ENCODE assay signal across 16 cellular contexts in the genomic region with DNA sequence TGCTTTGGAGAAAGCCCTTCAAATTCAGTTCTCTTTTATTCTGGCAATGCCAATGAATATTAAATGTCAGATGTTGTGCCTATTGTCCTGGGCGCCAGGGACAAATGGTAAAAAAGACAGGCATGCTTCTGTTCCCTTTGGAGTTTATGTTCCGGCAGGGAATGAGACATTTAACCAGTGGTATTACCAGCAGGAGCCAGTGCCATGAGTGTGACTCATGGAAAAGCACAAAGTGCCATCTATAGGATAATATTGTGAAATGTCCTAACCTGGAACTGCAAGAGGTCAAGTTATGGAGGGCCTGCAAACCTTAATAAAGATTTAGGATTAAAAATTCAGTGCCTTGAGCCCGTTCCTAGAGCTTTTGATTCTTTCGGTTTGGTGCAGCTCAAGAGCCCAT. TPM values are rescaled to one million over a fixed set of nuclear protein-coding genes. Genes with fewer than 3 reads are reported as not detected.
A peak's percentile ranks its signal among the peaks of the same experiment; 100 is the strongest.
DNase-seq lines count a peak whose midpoint lies in the region; ATAC-seq and TF ChIP-seq lines count a peak whose summit lies in the region.
"Had no signal": no experiment of that assay in that cellular context is flagged by ENCODE, and none has a peak within 500 bp of the region (broad histone marks: within the 10 kb centered on the region; RNA-seq: fewer than 3 reads in every experiment).

No MANE protein-coding gene starts in this region.

- H3K36me3 Mint-ChIP-seq in H9 (ENCODE audit: insufficient read depth in 1 of 3, low read depth in 3 of 3) (peaks cover 5 to 16% (median 14%) of the 10 kb centered on the region in 3 experiments), endodermal cell (ENCODE audit: low read depth) (peaks cover 2% of the 10 kb centered on the region)
- H3K36me3 Mint-ChIP-seq: activated CD8-positive, alpha-beta memory T cell treated with anti-CD3 and anti-CD28 coated beads, Interleukin-2, amount 10 ng/mL, durations not matched to agents 7 days and 5 days; activated naive CD8-positive, alpha-beta T cell treated with anti-CD3 and anti-CD28 coated beads for 36 hours had no signal

- H3K4me3 ChIP-seq in NT2/D1 (ENCODE audit: insufficient read length, low read depth) = no peak overlapping the region
- no peak overlapping the region for H3K4me3 ChIP-seq in endodermal cell (ENCODE audit: low read length)
- no peak overlapping the region for H3K4me3 ChIP-seq in mesenchymal stem cell (ENCODE audit: insufficient read depth in 1 of 2, low read depth in 1 of 2, low read length in 2 of 2)
- no peak overlapping the region for H3K4me3 ChIP-seq in effector memory CD4-positive, alpha-beta T cell (ENCODE audit: insufficient read depth, low read depth, low read length, poor library complexity, severe bottlenecking)
- H3K4me3 ChIP-seq: BLaER1 treated with 17β-estradiol and CSF1 and Interleukin-3, amounts not matched to agents 10 nM and 100 nM; smooth muscle cell had no signal

- H2BK20ac ChIP-seq in H9 (ENCODE audit: low read depth, low read length, poor library complexity, severe bottlenecking) = no peak overlapping the region

- H2AK5ac ChIP-seq in H9 (ENCODE audit: insufficient read length, low read length) (no peak overlapping the region), mesenchymal stem cell (ENCODE audit: low read length, severe bottlenecking) (no peak overlapping the region)

- H2BK120ac ChIP-seq in H9 (ENCODE audit: low read depth, low read length, poor library complexity, severe bottlenecking) (no peak overlapping the region), mesenchymal stem cell (ENCODE audit: low read depth, low read length) (no peak overlapping the region)

- H3K79me1 ChIP-seq in H9 (ENCODE audit: insufficient read depth, low read depth, low read length, poor library complexity, severe bottlenecking) (no peaks in the 10 kb centered on the region), mesenchymal stem cell (replicated peaks; ENCODE audit: low read length, poor library complexity, severe bottlenecking) (no peaks in the 10 kb centered on the region)

- H4K20me1 ChIP-seq in H9 (ENCODE audit: control insufficient read depth, insufficient read depth, insufficient read length) = no peaks in the 10 kb centered on the region
- H4K20me1 ChIP-seq: BLaER1 treated with 17β-estradiol and CSF1 and Interleukin-3, amounts not matched to agents 10 nM and 100 nM had no signal

- H2BK5ac ChIP-seq in H9 (ENCODE audit: insufficient read length, low read length) = no peak overlapping the region
- no peak overlapping the region for H2BK5ac ChIP-seq in mesenchymal stem cell (ENCODE audit: low read depth, low read length, poor library complexity, severe bottlenecking)

- no peaks in the 10 kb centered on the region for H3K79me2 ChIP-seq in H9 (ENCODE audit: insufficient read depth, low read length)

- H3T11ph ChIP-seq in H9 (ENCODE audit: low read length) = no peak overlapping the region

- H4K91ac ChIP-seq in H9 (ENCODE audit: insufficient read length, low read depth, low read length) (no peak overlapping the region), mesenchymal stem cell (ENCODE audit: low read length) (no peak overlapping the region)

- H2BK12ac ChIP-seq in H9 (ENCODE audit: insufficient read length, low read depth, low read length) (no peak overlapping the region), mesenchymal stem cell (ENCODE audit: low read length in 2 of 2) (peak overlapping the region; percentile 63 to 70)

- TF ChIP-seq CTCF in H9 (conservative IDR thresholded peaks at IDR 0.05) (no peak), endodermal cell (conservative IDR thresholded peaks at IDR 0.05) (no peak)

- no peaks in the 10 kb centered on the region for H3K27me3 ChIP-seq in H9 (ENCODE audit: insufficient read depth, low read length)
- no peaks in the 10 kb centered on the region for H3K27me3 ChIP-seq in NT2/D1 (ENCODE audit: insufficient read depth, insufficient read length)
- H3K27me3 ChIP-seq in endodermal cell (ENCODE audit: control insufficient read depth, insufficient read depth, low read length, poor library complexity, severe bottlenecking) = no peaks in the 10 kb centered on the region
- H3K27me3 ChIP-seq in mesenchymal stem cell (ENCODE audit: control insufficient read depth in 1 of 2, insufficient read depth in 1 of 2, low read length in 2 of 2) = no peaks in the 10 kb centered on the region
- H3K27me3 ChIP-seq in effector memory CD4-positive, alpha-beta T cell (replicated peaks; ENCODE audit: control insufficient read depth, insufficient read depth, low read length, poor library complexity, severe bottlenecking) = no peaks in the 10 kb centered on the region
- H3K27me3 ChIP-seq: BLaER1 treated with 17β-estradiol and CSF1 and Interleukin-3, amounts not matched to agents 10 nM and 100 nM had no signal

- no CpG with 5 or more reads among the region's 4 CpGs for WGBS in H9 (ENCODE audit: extremely low coverage, insufficient read length, low lambda C conversion rate)
- WGBS in endodermal cell (ENCODE audit: insufficient coverage in 1 of 2, insufficient read length in 1 of 2), 2 experiments = 42 to 67% methylated on average over 3 to 4 of the region's 4 CpGs
- 38% methylated on average over 4 of the region's 4 CpGs for WGBS in mesenchymal stem cell

- no peak for ATAC-seq in HG02981 (IDR thresholded peaks at IDR 0.05; ENCODE audit: unreplicated experiment)
- ATAC-seq: activated CD8-positive, alpha-beta memory T cell treated with anti-CD3 and anti-CD28 coated beads, Interleukin-2, amount 10 ng/mL, durations not matched to agents 7 days and 5 days had no signal

- H3K18ac ChIP-seq in H9 (ENCODE audit: insufficient read length, low read depth, low read length) = no peak overlapping the region
- H3K18ac ChIP-seq in mesenchymal stem cell (ENCODE audit: low read depth in 1 of 2, low read length in 2 of 2) = no peak overlapping the region

- no peak overlapping the region for H4K8ac ChIP-seq in H9 (replicated peaks; ENCODE audit: insufficient read length, low read depth, low read length)
- H4K8ac ChIP-seq in mesenchymal stem cell (ENCODE audit: low read length) = no peak overlapping the region

- peak overlapping the region; percentile 80 for H3K27ac ChIP-seq in H9 (ENCODE audit: insufficient read length, low read depth, low read length)
- no peak overlapping the region for H3K27ac ChIP-seq in endodermal cell (ENCODE audit: low read depth, low read length)
- H3K27ac ChIP-seq in mesenchymal stem cell (ENCODE audit: low read length, poor library complexity, severe bottlenecking) = no peak overlapping the region
- H3K27ac ChIP-seq in effector memory CD4-positive, alpha-beta T cell (ENCODE audit: insufficient read depth, low read length, poor library complexity, severe bottlenecking) = no peak overlapping the region
- H3K27ac ChIP-seq: BLaER1 treated with 17β-estradiol and CSF1 and Interleukin-3, amounts not matched to agents 10 nM and 100 nM had no signal

- H3K4me3 Mint-ChIP-seq in H9 (no peak overlapping the region), endodermal cell (no peak overlapping the region)
- H3K4me3 Mint-ChIP-seq: activated CD8-positive, alpha-beta memory T cell treated with anti-CD3 and anti-CD28 coated beads, Interleukin-2, amount 10 ng/mL, durations not matched to agents 7 days and 5 days; activated naive CD8-positive, alpha-beta T cell treated with anti-CD3 and anti-CD28 coated beads for 36 hours; nephron had no signal

- no peak overlapping the region for H3K23ac ChIP-seq in H9 (ENCODE audit: insufficient read length, low read depth, low read length)
- H3K23ac ChIP-seq in mesenchymal stem cell (ENCODE audit: low read length in 2 of 2) = no peak overlapping the region

- no peak overlapping the region for H4K5ac ChIP-seq in H9 (ENCODE audit: insufficient read length, low read depth, low read length)

- no peak overlapping the region for H3K14ac ChIP-seq in H9 (ENCODE audit: insufficient read depth, low read length)
- H3K14ac ChIP-seq in mesenchymal stem cell (ENCODE audit: low read length in 2 of 2) = no peak overlapping the region

- H3K27me3 Mint-ChIP-seq in H9 (ENCODE audit: low read depth) (peaks cover 1% of the 10 kb centered on the region), endodermal cell (ENCODE audit: insufficient read depth) (no peaks in the 10 kb centered on the region)
- H3K27me3 Mint-ChIP-seq: activated naive CD8-positive, alpha-beta T cell treated with anti-CD3 and anti-CD28 coated beads for 36 hours had no signal

- H3K9ac ChIP-seq in H9 (ENCODE audit: extremely low read depth, insufficient read length, low read length) (no peak overlapping the region), NT2/D1 (ENCODE audit: insufficient read length, low read depth) (no peak overlapping the region), endodermal cell (ENCODE audit: extremely low read depth, low read length, poor library complexity, severe bottlenecking) (no peak overlapping the region), mesenchymal stem cell (ENCODE audit: low read length) (no peak overlapping the region)
- H3K9ac ChIP-seq: BLaER1 treated with 17β-estradiol and CSF1 and Interleukin-3, amounts not matched to agents 10 nM and 100 nM had no signal

- H2AFZ ChIP-seq in H9 (ENCODE audit: low read length) (no peak overlapping the region), mesenchymal stem cell (ENCODE audit: low read depth, low read length) (no peak overlapping the region)

- H3K36me3 ChIP-seq in NT2/D1 (ENCODE audit: insufficient read depth, insufficient read length, low read length) (no peaks in the 10 kb centered on the region), endodermal cell (ENCODE audit: control insufficient read depth, insufficient read depth, low read length) (no peaks in the 10 kb centered on the region), mesenchymal stem cell (ENCODE audit: control insufficient read depth in 1 of 2, insufficient read depth in 2 of 2, low read depth in 1 of 2, low read length in 2 of 2) (no peaks in the 10 kb centered on the region)
- no peaks in the 10 kb centered on the region for H3K36me3 ChIP-seq in effector memory CD4-positive, alpha-beta T cell (ENCODE audit: control insufficient read depth, insufficient read depth, low read length)
- H3K36me3 ChIP-seq: BLaER1 treated with 17β-estradiol and CSF1 and Interleukin-3, amounts not matched to agents 10 nM and 100 nM had no signal

- H3K9me3 Mint-ChIP-seq in H9 (peaks cover 9 to 10% of the 10 kb centered on the region in 2 experiments), endodermal cell (peaks cover 5% of the 10 kb centered on the region)
- H3K9me3 Mint-ChIP-seq: activated naive CD8-positive, alpha-beta T cell treated with anti-CD3 and anti-CD28 coated beads for 36 hours had no signal

- peak overlapping the region; percentile 71 to 83 (median 74) for H3K27ac Mint-ChIP-seq in H9
- no peak overlapping the region for H3K27ac Mint-ChIP-seq in endodermal cell
- H3K27ac Mint-ChIP-seq: activated CD8-positive, alpha-beta memory T cell treated with anti-CD3 and anti-CD28 coated beads, Interleukin-2, amount 10 ng/mL, durations not matched to agents 7 days and 5 days; activated naive CD8-positive, alpha-beta T cell treated with anti-CD3 and anti-CD28 coated beads for 36 hours; nephron had no signal

- H3K4ac ChIP-seq in H9 (ENCODE audit: low read depth, low read length) = no peak overlapping the region
- H3K4ac ChIP-seq in mesenchymal stem cell (ENCODE audit: low read depth in 1 of 2, low read length in 2 of 2) = peak overlapping the region in 1 of 2 experiments; percentile 40

- H3K4me1 Mint-ChIP-seq in H9 = peaks cover 64 to 74% of the 10 kb centered on the region in 2 experiments
- peaks cover 39% of the 10 kb centered on the region for H3K4me1 Mint-ChIP-seq in endodermal cell
- H3K4me1 Mint-ChIP-seq: activated CD8-positive, alpha-beta memory T cell treated with anti-CD3 and anti-CD28 coated beads, Interleukin-2, amount 10 ng/mL, durations not matched to agents 7 days and 5 days; activated naive CD8-positive, alpha-beta T cell treated with anti-CD3 and anti-CD28 coated beads for 36 hours; nephron had no signal

- peak overlapping the region; percentile 38 for H3K4me2 ChIP-seq in H9 (ENCODE audit: insufficient read depth, insufficient read length, low read length)
- H3K4me2 ChIP-seq in mesenchymal stem cell (ENCODE audit: low read length, poor library complexity, severe bottlenecking) = no peak overlapping the region
- H3K4me2 ChIP-seq: BLaER1 treated with 17β-estradiol and CSF1 and Interleukin-3, amounts not matched to agents 10 nM and 100 nM; smooth muscle cell had no signal

- H3K56ac ChIP-seq in H9 (ENCODE audit: insufficient read length, low read depth, low read length) = no peak overlapping the region

- H2BK15ac ChIP-seq in H9 (ENCODE audit: low read depth, low read length) (no peak overlapping the region), mesenchymal stem cell (ENCODE audit: low read depth, poor library complexity, severe bottlenecking) (no peak overlapping the region)

- no peaks in the 10 kb centered on the region for H3K23me2 ChIP-seq in H9 (ENCODE audit: insufficient read length, low read depth, low read length, poor library complexity, severe bottlenecking)

- DNase-seq in H9 (peak; percentile 41), NT2/D1 (ENCODE audit: low read depth, low spot score) (peak; percentile 55), endodermal cell (peak; percentile 52), mesenchymal stem cell (peak; percentile 66), NCI-H748 (lab: John Stamatoyannopoulos, UW; ENCODE audit: unreplicated experiment) (no peak)
- no peak for DNase-seq in effector memory CD4-positive, alpha-beta T cell
- no peak for DNase-seq in activated T-cell treated with anti-CD3 and anti-CD28 coated beads, Interleukin-2, amount 50 U/mL, for 48 hours
- DNase-seq: activated CD8-positive, alpha-beta memory T cell treated with anti-CD3 and anti-CD28 coated beads, Interleukin-2, amount 10 ng/mL, durations not matched to agents 7 days and 5 days; activated naive CD8-positive, alpha-beta T cell treated with anti-CD3 and anti-CD28 coated beads for 36 hours; MM.1S; NCI-H446 treated with DMSO at 0.1 percent for 48 hours; SHP77 treated with DMSO at 0.1 percent for 48 hours had no signal

- H3K4me1 ChIP-seq in H9 (ENCODE audit: insufficient read depth, low read length) = peaks cover 26% of the 10 kb centered on the region
- peaks cover 2% of the 10 kb centered on the region for H3K4me1 ChIP-seq in NT2/D1 (ENCODE audit: insufficient read depth, insufficient read length)
- peaks cover 9% of the 10 kb centered on the region for H3K4me1 ChIP-seq in endodermal cell (ENCODE audit: control insufficient read depth, insufficient read depth, low read length)
- H3K4me1 ChIP-seq in mesenchymal stem cell (ENCODE audit: control insufficient read depth, insufficient read depth, low read depth, low read length) = no peaks in the 10 kb centered on the region
- no peaks in the 10 kb centered on the region for H3K4me1 ChIP-seq in effector memory CD4-positive, alpha-beta T cell (ENCODE audit: control insufficient read depth, insufficient read depth, low read length, poor library complexity, severe bottlenecking)
- H3K4me1 ChIP-seq: BLaER1 treated with 17β-estradiol and CSF1 and Interleukin-3, amounts not matched to agents 10 nM and 100 nM had no signal

- H3K9me3 ChIP-seq in H9 (ENCODE audit: control insufficient read depth, low read depth, low read length) (no peaks in the 10 kb centered on the region), NT2/D1 (ENCODE audit: insufficient read depth, low read length) (peaks cover 30% of the 10 kb centered on the region), endodermal cell (ENCODE audit: control insufficient read depth, low read length) (peaks cover 8% of the 10 kb centered on the region), mesenchymal stem cell (ENCODE audit: control insufficient read depth, low read length) (no peaks in the 10 kb centered on the region)
- H3K9me3 ChIP-seq in effector memory CD4-positive, alpha-beta T cell (ENCODE audit: control insufficient read depth, low read length) = no peaks in the 10 kb centered on the region
- H3K9me3 ChIP-seq: BLaER1 treated with 17β-estradiol and CSF1 and Interleukin-3, amounts not matched to agents 10 nM and 100 nM had no signal

RNA-seq across cellular contexts. Expression of a gene that starts 39.5 kb away (rescaled TPM):
- total RNA-seq in H9 (2021) (88.8 and 92.8 TPM in 2 replicates), endodermal cell (10 to 100 TPM; 69.8 to 89.9 TPM)
- 55.9 TPM for polyA plus RNA-seq in endodermal cell (2013, experiment 1 of 2)
- polyA plus RNA-seq in endodermal cell (2013, experiment 2 of 2) = 54.0 TPM
- polyA plus RNA-seq in mesenchymal stem cell (2013, experiment 1 of 2) = 226 TPM
- polyA plus RNA-seq in mesenchymal stem cell (2013, experiment 2 of 2) = 226 TPM

Comparison
In these comparisons a context has a peak if more than half of its experiments do, and no peak if none do; other contexts are left out.
1. DNase-seq: peak in H9 (single experiment), NT2/D1 (single experiment), endodermal cell (single experiment) and mesenchymal stem cell (single experiment); none in NCI-H748 (single experiment), effector memory CD4-positive, alpha-beta T cell (0 of 3) and activated T-cell treated with anti-CD3 and anti-CD28 coated beads, Interleukin-2, amount 50 U/mL, for 48 hours (0 of 2).